10 cellular contexts compared by ENCODE assay signal in genomic region chr11:47111318-47111804, GRCh38.
DNase-seq lines count a peak whose midpoint lies in the region; ATAC-seq and TF ChIP-seq lines count a peak whose summit lies in the region.
"Had no signal": no experiment of that assay in that cellular context is flagged by ENCODE, and none has a peak within 500 bp of the region (broad histone marks: within the 10 kb centered on the region; RNA-seq: fewer than 3 reads in every experiment).

No MANE protein-coding gene starts in this region.

- WGBS in gastroesophageal sphincter (ENCODE audit: low coverage in 1 of 2), 2 donors, result 94% methylated on average over 7 to 8 of the region's 8 CpGs

- TF ChIP-seq POLR2A in gastroesophageal sphincter (IDR thresholded peaks at IDR 0.05), result no peak

- H3K9me3 ChIP-seq in gastroesophageal sphincter, result no peaks in the 10 kb centered on the region

- H3K27me3 ChIP-seq in kidney epithelial cell (ENCODE audit: control insufficient read depth, insufficient read depth, low read length), result no peaks in the 10 kb centered on the region
- no peaks in the 10 kb centered on the region for H3K27me3 ChIP-seq in gastroesophageal sphincter

- no peaks in the 10 kb centered on the region for H3K36me3 ChIP-seq in kidney epithelial cell (ENCODE audit: control insufficient read depth, insufficient read depth, low read length)
- H3K36me3 ChIP-seq in gastroesophageal sphincter, result no peaks in the 10 kb centered on the region

- peak; percentile 92 for ATAC-seq in GM18511 (IDR thresholded peaks at IDR 0.05; ENCODE audit: unreplicated experiment)
- peak; percentile 88 for ATAC-seq in HG02610 (IDR thresholded peaks at IDR 0.05; ENCODE audit: unreplicated experiment)
- no peak for ATAC-seq in gastroesophageal sphincter

- TF ChIP-seq EP300 in gastroesophageal sphincter (IDR thresholded peaks at IDR 0.05), result no peak

- DNase-seq in NCI-H1105 treated with DMSO at 0.1 percent for 48 hours (lab: John Stamatoyannopoulos, UW) (peak; percentile 62), kidney epithelial cell (ENCODE audit: low read depth) (peak; percentile 19), C1 segment of cervical spinal cord (lab: John Stamatoyannopoulos, UW) (no peak), putamen (ENCODE audit: low spot score) (no peak), SK-N-DZ (ENCODE audit: low spot score) (no peak)
- DNase-seq: islet precursor cell, substantia nigra had no signal

- H3K27ac ChIP-seq in gastroesophageal sphincter, result no peak overlapping the region

- H3K4me3 ChIP-seq in kidney epithelial cell (ENCODE audit: low read depth, low read length) (no peak overlapping the region), gastroesophageal sphincter (no peak overlapping the region)

- TF ChIP-seq CTCF in kidney epithelial cell (IDR thresholded peaks at IDR 0.05; ENCODE audit: insufficient read depth, low read length, poor library complexity, severe bottlenecking), result no peak
- no peak for TF ChIP-seq CTCF in gastroesophageal sphincter (IDR thresholded peaks at IDR 0.05)

- H3K4me1 ChIP-seq in gastroesophageal sphincter, result peaks cover 0 to 22% (median 0%) of the 10 kb centered on the region in 3 donors

Comparison
In these comparisons a context has a peak if more than half of its experiments do, and no peak if none do; other contexts are left out.
1. DNase-seq: peak in NCI-H1105 treated with DMSO at 0.1 percent for 48 hours (single experiment) and kidney epithelial cell (single experiment); none in C1 segment of cervical spinal cord (0 of 14), putamen (single experiment) and SK-N-DZ (single experiment).